28 cellular contexts compared by ENCODE assay signal in genomic region chr12:3888654-3889053, GRCh38. TPM values are rescaled to one million over a fixed set of nuclear protein-coding genes. Genes with fewer than 3 reads are reported as not detected.
DNase-seq lines count a peak whose midpoint lies in the region; ATAC-seq lines count a peak whose summit lies in the region.
"Had no signal": no experiment of that assay in that cellular context is flagged by ENCODE, and none has a peak within 500 bp of the region (broad histone marks: within the 10 kb centered on the region; RNA-seq: fewer than 3 reads in every experiment).

No MANE protein-coding gene starts in this region.

- H3K23ac ChIP-seq in trophoblast cell (ENCODE audit: low read length) = no peak overlapping the region

- H3K79me2 ChIP-seq in trophoblast cell (ENCODE audit: control insufficient read depth, insufficient read depth, low read length, poor library complexity) = no peaks in the 10 kb centered on the region

- H3K4me1 Mint-ChIP-seq in T-helper 17 cell = peaks cover 19% of the 10 kb centered on the region

- H2BK12ac ChIP-seq in trophoblast cell (ENCODE audit: low read length) = peak overlapping the region; percentile 63

- no peak overlapping the region for H3K4me3 Mint-ChIP-seq in T-helper 17 cell
- H3K4me3 Mint-ChIP-seq: B cell, IgD-negative memory B cell had no signal

- no peak overlapping the region for H3K4ac ChIP-seq in trophoblast cell (ENCODE audit: low read depth, low read length)

- H2AFZ ChIP-seq in trophoblast cell (ENCODE audit: insufficient read depth, low read length, poor library complexity) = no peak overlapping the region
- H2AFZ ChIP-seq: PC-9 had no signal

- H2BK120ac ChIP-seq in trophoblast cell (ENCODE audit: insufficient read depth, low read length, poor library complexity) = peak overlapping the region; percentile 23

- H4K12ac ChIP-seq in trophoblast cell (ENCODE audit: low read depth, low read length) = no peak overlapping the region

- H3K9me3 ChIP-seq in T-helper 17 cell (ENCODE audit: control insufficient read depth, low read length, poor library complexity, severe bottlenecking) (no peaks in the 10 kb centered on the region), trophoblast cell (ENCODE audit: insufficient read depth, low read depth, low read length) (peaks cover 2% of the 10 kb centered on the region)
- H3K9me3 ChIP-seq: SK-N-SH had no signal

- DNase-seq in NOMO-1 (lab: John Stamatoyannopoulos, UW; ENCODE audit: unreplicated experiment in 2 of 2) (peak; percentile 16 to 35), NOMO-1 treated with dmso at 0.1 percent for 144 hours (lab: John Stamatoyannopoulos, UW; ENCODE audit: unreplicated experiment) (no peak), NOMO-1 treated with DMSO at 0.1 percent for 48 hours (lab: John Stamatoyannopoulos, UW; ENCODE audit: unreplicated experiment) (peak; percentile 22), T-helper 17 cell (no peak), trophoblast cell (no peak), A172 (ENCODE audit: low spot score) (no peak)
- DNase-seq: 8988T; DMS53; NCI-H1092 treated with DMSO at 0.1 percent for 48 hours; NCI-H146; NCI-H2029 treated with DMSO at 0.1 percent for 48 hours; NCI-H2171; NCI-H345; NCI-H524; NCI-H774; NK-92 treated with Interleukin-12 subunit alpha and Interleukin-12 subunit beta, amount 100 ng/mL, for 24 hours; PC-9; RPMI8226; SHP77; SK-N-SH; T-helper 1 cell; T-helper 9 cell had no signal

- H3K36me3 ChIP-seq in trophoblast cell (ENCODE audit: control insufficient read depth in 1 of 2, insufficient read depth in 2 of 2, low read length in 2 of 2) = no peaks in the 10 kb centered on the region

- no peak overlapping the region for H3K4me3 ChIP-seq in trophoblast cell (ENCODE audit: low read depth, low read length)
- H3K4me3 ChIP-seq: PC-9 had no signal

- no peak overlapping the region for H3K9ac ChIP-seq in trophoblast cell (ENCODE audit: low read length)
- H3K9ac ChIP-seq: SK-N-SH had no signal

- peaks cover 5% of the 10 kb centered on the region for H3K27me3 Mint-ChIP-seq in T-helper 17 cell

- no peak overlapping the region for H2BK5ac ChIP-seq in trophoblast cell (ENCODE audit: low read depth, low read length, poor library complexity)

- ATAC-seq in T-helper 17 cell (no peak), GM21360 (IDR thresholded peaks at IDR 0.05; ENCODE audit: unreplicated experiment) (no peak), GM21423 (IDR thresholded peaks at IDR 0.05; ENCODE audit: unreplicated experiment) (no peak)
- ATAC-seq: HCT116 had no signal

- H3K14ac ChIP-seq in trophoblast cell (ENCODE audit: low read length) = no peak overlapping the region

- H3K36me3 Mint-ChIP-seq in T-helper 17 cell (ENCODE audit: low read depth) = no peaks in the 10 kb centered on the region
- H3K36me3 Mint-ChIP-seq: CD14-positive monocyte, IgD-negative memory B cell had no signal

- H3K27ac ChIP-seq in trophoblast cell (ENCODE audit: low read depth, low read length) = no peak overlapping the region
- H3K27ac ChIP-seq: PC-9 had no signal

- H3K79me1 ChIP-seq in trophoblast cell (ENCODE audit: low read length) = no peaks in the 10 kb centered on the region

- peak overlapping the region; percentile 71 for H3K27ac Mint-ChIP-seq in T-helper 17 cell
- H3K27ac Mint-ChIP-seq: B cell, IgD-negative memory B cell had no signal

- H3K27me3 ChIP-seq in trophoblast cell (ENCODE audit: insufficient read depth, low read length) = no peaks in the 10 kb centered on the region

- no peak overlapping the region for H4K91ac ChIP-seq in trophoblast cell (ENCODE audit: low read depth, low read length)

- no peak overlapping the region for H4K8ac ChIP-seq in trophoblast cell (ENCODE audit: low read depth, low read length)

- H3K4me1 ChIP-seq in trophoblast cell (ENCODE audit: control insufficient read depth in 1 of 2, insufficient read depth in 2 of 2, low read length in 2 of 2) = no peaks in the 10 kb centered on the region

- no CpG with 5 or more reads among the region's 6 CpGs for WGBS in trophoblast cell (ENCODE audit: extremely low coverage, insufficient coverage, insufficient read length)

- no peak overlapping the region for H3K4me2 ChIP-seq in trophoblast cell (ENCODE audit: low read length)
- H3K4me2 ChIP-seq: PC-9, SK-N-SH had no signal

- H3K18ac ChIP-seq in trophoblast cell (ENCODE audit: low read length) = no peak overlapping the region

- H2AK5ac ChIP-seq in trophoblast cell (ENCODE audit: low read length) = no peak overlapping the region

RNA-seq across cellular contexts. Expression of gene PARP11, which starts 15.5 kb away (rescaled TPM):
- total RNA-seq in T-helper 17 cell = 10 to 100 TPM; 16.5 to 21.3 TPM
- polyA plus RNA-seq in trophoblast cell (2013) = 5.7 and 7.8 TPM in 2 replicates
- total RNA-seq in A172 (2014; rRNA removed; shearing (Covaris generic)) = 1.5 TPM in 2 replicates
- total RNA-seq: PC-9 had no signal

Comparison
In these comparisons a context has a peak if more than half of its experiments do, and no peak if none do; other contexts are left out.
1. DNase-seq: peak in NOMO-1 (2 of 2) and NOMO-1 treated with DMSO at 0.1 percent for 48 hours (single experiment); none in NOMO-1 treated with dmso at 0.1 percent for 144 hours (single experiment), T-helper 17 cell (0 of 3), trophoblast cell (0 of 2) and A172 (single experiment).